1 cellular context compared by ENCODE assay signal in the genomic region with DNA sequence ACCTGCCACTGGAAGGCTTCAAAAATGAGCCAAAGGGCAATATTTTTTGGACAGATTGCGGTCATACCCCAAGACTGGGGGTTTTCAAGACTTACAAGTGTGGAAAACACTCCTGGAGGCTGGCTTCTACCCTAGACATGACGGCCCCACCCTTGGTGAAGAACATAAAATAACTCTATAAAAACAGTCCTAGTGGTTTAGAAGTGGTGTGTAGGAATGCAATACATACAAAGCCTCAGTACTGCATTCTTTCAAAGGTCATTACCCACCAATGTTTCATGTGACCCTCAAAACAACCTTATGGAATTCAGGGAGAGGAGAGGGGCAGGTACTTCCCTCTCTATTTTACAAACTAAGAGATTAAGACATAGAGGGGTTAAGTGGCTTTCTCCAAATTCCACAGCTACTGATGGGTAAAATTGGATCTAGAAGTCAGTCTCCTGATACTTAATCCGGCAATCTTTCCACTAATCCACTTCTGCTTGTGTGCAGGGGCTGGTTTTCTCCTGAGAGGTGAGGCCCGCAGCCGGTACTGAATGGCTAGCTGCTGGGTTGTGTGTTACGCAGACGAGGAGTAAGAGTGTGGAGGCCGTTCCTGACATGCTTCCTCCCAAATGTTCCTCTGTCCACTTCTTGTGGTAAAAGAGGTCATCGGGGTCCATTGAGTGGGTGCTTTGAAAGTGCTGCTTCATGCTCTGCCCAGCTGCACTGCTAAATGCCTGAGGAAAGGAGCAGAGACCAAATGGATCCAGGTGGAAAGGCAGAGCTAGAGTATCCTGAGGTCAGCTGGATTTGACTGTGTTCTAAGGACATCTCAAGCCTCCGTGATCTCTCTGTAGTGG.
TF ChIP-seq lines count a peak whose summit lies in the region.

No MANE protein-coding gene starts in this region.

TF ChIP-seq in WTC11, 78 proteins besides CTCF, POLR2A, EP300 and RAD21 (continued from another document):
- TF ChIP-seq, protein P1, sequence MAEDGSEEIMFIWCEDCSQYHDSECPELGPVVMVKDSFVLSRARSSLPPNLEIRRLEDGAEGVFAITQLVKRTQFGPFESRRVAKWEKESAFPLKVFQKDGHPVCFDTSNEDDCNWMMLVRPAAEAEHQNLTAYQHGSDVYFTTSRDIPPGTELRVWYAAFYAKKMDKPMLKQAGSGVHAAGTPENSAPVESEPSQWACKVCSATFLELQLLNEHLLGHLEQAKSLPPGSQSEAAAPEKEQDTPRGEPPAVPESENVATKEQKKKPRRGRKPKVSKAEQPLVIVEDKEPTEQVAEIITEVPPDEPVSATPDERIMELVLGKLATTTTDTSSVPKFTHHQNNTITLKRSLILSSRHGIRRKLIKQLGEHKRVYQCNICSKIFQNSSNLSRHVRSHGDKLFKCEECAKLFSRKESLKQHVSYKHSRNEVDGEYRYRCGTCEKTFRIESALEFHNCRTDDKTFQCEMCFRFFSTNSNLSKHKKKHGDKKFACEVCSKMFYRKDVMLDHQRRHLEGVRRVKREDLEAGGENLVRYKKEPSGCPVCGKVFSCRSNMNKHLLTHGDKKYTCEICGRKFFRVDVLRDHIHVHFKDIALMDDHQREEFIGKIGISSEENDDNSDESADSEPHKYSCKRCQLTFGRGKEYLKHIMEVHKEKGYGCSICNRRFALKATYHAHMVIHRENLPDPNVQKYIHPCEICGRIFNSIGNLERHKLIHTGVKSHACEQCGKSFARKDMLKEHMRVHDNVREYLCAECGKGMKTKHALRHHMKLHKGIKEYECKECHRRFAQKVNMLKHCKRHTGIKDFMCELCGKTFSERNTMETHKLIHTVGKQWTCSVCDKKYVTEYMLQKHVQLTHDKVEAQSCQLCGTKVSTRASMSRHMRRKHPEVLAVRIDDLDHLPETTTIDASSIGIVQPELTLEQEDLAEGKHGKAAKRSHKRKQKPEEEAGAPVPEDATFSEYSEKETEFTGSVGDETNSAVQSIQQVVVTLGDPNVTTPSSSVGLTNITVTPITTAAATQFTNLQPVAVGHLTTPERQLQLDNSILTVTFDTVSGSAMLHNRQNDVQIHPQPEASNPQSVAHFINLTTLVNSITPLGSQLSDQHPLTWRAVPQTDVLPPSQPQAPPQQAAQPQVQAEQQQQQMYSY (CRISPR knock-in tag; IDR thresholded peaks at IDR 0.05), result no peak
- no peak for TF ChIP-seq CREB1 (CRISPR knock-in tag; IDR thresholded peaks at IDR 0.05)
- TF ChIP-seq FOXJ3 (CRISPR knock-in tag; IDR thresholded peaks at IDR 0.05; ENCODE audit: borderline replicate concordance), result no peak
- no peak for TF ChIP-seq PREB (CRISPR knock-in tag; IDR thresholded peaks at IDR 0.05; ENCODE audit: borderline replicate concordance)
- TF ChIP-seq IRF1 (CRISPR knock-in tag; IDR thresholded peaks at IDR 0.05), result no peak
- no peak for TF ChIP-seq IRF2 (CRISPR knock-in tag; IDR thresholded peaks at IDR 0.05; ENCODE audit: borderline replicate concordance, low read depth)
- no peak for TF ChIP-seq NR2C2 (CRISPR knock-in tag; IDR thresholded peaks at IDR 0.05)
- TF ChIP-seq, protein P2, sequence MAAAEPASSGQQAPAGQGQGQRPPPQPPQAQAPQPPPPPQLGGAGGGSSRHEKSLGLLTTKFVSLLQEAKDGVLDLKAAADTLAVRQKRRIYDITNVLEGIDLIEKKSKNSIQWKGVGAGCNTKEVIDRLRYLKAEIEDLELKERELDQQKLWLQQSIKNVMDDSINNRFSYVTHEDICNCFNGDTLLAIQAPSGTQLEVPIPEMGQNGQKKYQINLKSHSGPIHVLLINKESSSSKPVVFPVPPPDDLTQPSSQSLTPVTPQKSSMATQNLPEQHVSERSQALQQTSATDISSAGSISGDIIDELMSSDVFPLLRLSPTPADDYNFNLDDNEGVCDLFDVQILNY (CRISPR knock-in tag; IDR thresholded peaks at IDR 0.05), result no peak
